ENCODE assay signal across 12 cellular contexts in the genomic region with DNA sequence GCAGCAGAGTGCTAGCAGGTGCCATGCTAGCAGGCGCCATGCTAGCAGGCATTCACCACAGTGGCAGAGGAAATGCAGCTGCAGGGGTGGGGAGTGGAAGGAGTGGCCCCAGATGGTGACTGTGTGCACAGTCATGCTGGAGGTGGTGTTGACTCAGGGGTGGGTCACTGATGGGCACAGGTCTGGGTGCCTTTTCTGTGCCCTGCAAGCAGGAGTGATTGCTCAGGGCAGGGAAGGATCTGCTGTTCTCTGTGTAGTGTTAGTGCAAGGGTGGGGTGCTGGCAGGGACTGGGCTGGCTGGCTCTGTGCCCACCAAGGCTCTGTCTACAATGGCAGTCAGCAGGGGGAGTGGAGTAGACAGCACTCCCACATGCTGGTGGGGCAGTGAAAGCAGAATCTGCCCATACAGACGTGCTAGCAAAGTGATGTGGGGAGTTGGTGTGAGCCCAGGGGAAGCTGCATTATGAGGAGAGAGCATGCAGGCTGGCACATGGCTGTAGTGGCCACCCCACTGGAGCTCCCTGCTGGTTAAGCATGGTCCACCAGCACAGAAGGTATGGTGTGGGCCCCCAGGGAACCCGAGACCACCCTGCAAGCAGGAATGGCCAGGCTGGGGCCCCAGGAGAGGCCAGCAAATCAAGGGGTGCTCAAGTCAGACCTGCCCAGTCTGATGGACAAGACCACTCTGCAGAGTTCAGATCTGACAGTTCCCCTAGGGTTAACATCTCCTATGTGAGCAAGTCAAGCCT. TPM values are rescaled to one million over a fixed set of nuclear protein-coding genes. Genes with fewer than 3 reads are reported as not detected.
DNase-seq lines count a peak whose midpoint lies in the region; ATAC-seq, FAIRE-seq and TF ChIP-seq lines count a peak whose summit lies in the region.
"Had no signal": no experiment of that assay in that cellular context is flagged by ENCODE, and none has a peak within 500 bp of the region (broad histone marks: within the 10 kb centered on the region; RNA-seq: fewer than 3 reads in every experiment).

No MANE protein-coding gene starts in this region.

- H3K36me3 ChIP-seq in BE2C, result no peaks in the 10 kb centered on the region
- H3K36me3 ChIP-seq in heart right ventricle, result peaks cover 0 to 7% (median 0%) of the 10 kb centered on the region in 9 donors
- no peaks in the 10 kb centered on the region for H3K36me3 ChIP-seq in vagina
- H3K36me3 ChIP-seq: cardiac muscle cell had no signal

- intact Hi-C loops in heart right ventricle (cut with DNase I) (loop anchor here in 3 of 10 donors (5.0 to 10.0 kb wide), 4 partner anchors 48 to 300 kb away; no protein-coding TSS in a partner anchor), vagina (cut with DNase I) (no loop called here)

- peak; percentile 97 for FAIRE-seq in H54 (lab: Jason Lieb, UNC)

- DNase-seq in BE2C, result peak; percentile 41
- DNase-seq in H54 (ENCODE audit: insufficient read length, low spot score), result peak; percentile 27
- DNase-seq in RPMI7951 (ENCODE audit: low read depth), result peak; percentile 71
- DNase-seq in heart right ventricle, result peak in 1 of 2 donors; percentile 54
- DNase-seq in vagina (ENCODE audit: extremely low spot score in 2 of 2), result no peak
- no peak for DNase-seq in NCI-H1694 (lab: John Stamatoyannopoulos, UW)
- DNase-seq in NCI-H1694 treated with DMSO at 0.1 percent for 48 hours (lab: John Stamatoyannopoulos, UW), result no peak
- DNase-seq: Caco-2; NK-92 treated with Interleukin-12 subunit alpha and Interleukin-12 subunit beta, amount 100 ng/mL, for 24 hours; T-helper 2 cell had no signal

- H3K27me3 ChIP-seq in BE2C (no peaks in the 10 kb centered on the region), heart right ventricle (no peaks in the 10 kb centered on the region), vagina (no peaks in the 10 kb centered on the region)
- H3K27me3 ChIP-seq: cardiac muscle cell had no signal

- ATAC-seq in heart right ventricle (peak; percentile 38 to 89 (median 72)), HG03135 (IDR thresholded peaks at IDR 0.05; ENCODE audit: unreplicated experiment) (no peak)

- TF ChIP-seq POLR2A in H54 (IDR thresholded peaks at IDR 0.05; ENCODE audit: low read depth, low read length) (no peak), vagina (IDR thresholded peaks at IDR 0.05) (no peak)

- WGBS in heart right ventricle, 2 donors, result 73 to 75% methylated on average over 3 of the region's 3 CpGs

- H3K4me3 ChIP-seq in BE2C (ENCODE audit: low read depth, low read length) (no peak overlapping the region), heart right ventricle (no peak overlapping the region), vagina (no peak overlapping the region)
- H3K4me3 ChIP-seq: cardiac muscle cell had no signal

- TF ChIP-seq CTCF in BE2C (IDR thresholded peaks at IDR 0.05; ENCODE audit: low read depth, low read length), result no peak
- TF ChIP-seq CTCF in heart right ventricle (IDR thresholded peaks at IDR 0.05), result no peak
- TF ChIP-seq CTCF in vagina (IDR thresholded peaks at IDR 0.05), result no peak

- H3K27ac ChIP-seq in heart right ventricle (no peak overlapping the region), vagina (no peak overlapping the region)
- H3K27ac ChIP-seq: cardiac muscle cell had no signal

- H3K4me1 ChIP-seq in BE2C (no peaks in the 10 kb centered on the region; the same call in none of the 2 replicates), heart right ventricle (peaks cover 0 to 15% (median 6%) of the 10 kb centered on the region in 9 donors), vagina (peaks cover 7% of the 10 kb centered on the region)
- H3K4me1 ChIP-seq: Caco-2 had no signal

- H3K9me3 ChIP-seq in BE2C (no peaks in the 10 kb centered on the region), heart right ventricle (peaks cover 0 to 19% (median 9%) of the 10 kb centered on the region in 11 donors), vagina (no peaks in the 10 kb centered on the region)

RNA-seq across cellular contexts. Expression of a gene that starts 11.4 kb away (rescaled TPM):
- polyA plus RNA-seq in BE2C (2012; ENCODE audit: insufficient read depth, insufficient read length, low read depth), result 62.5 TPM
- 17.4 and 19.5 TPM in 2 replicates for total RNA-seq in RPMI7951 (2014; rRNA removed; shearing (Covaris generic))
- total RNA-seq in heart right ventricle (10 to 100 TPM; 24.4 to 38.9 (median 28.9) TPM), vagina (11.8 TPM)
- 10 to 100 TPM in 1 of 2 donors, 1 to 10 TPM in 1; 8.5 to 23.8 TPM for polyA plus RNA-seq in heart right ventricle

RNA-seq across cellular contexts. Expression of a gene that starts 14.5 kb away (rescaled TPM):
- 24.8 TPM for polyA plus RNA-seq in BE2C (2012; ENCODE audit: insufficient read depth, insufficient read length, low read depth)
- total RNA-seq in RPMI7951 (2014; rRNA removed; shearing (Covaris generic)), result 53.4 and 57.9 TPM in 2 replicates
- total RNA-seq in heart right ventricle (100 to 1,000 TPM in 7 of 10 donors, 10 to 100 TPM in 3; 76.6 to 143 (median 114) TPM), vagina (41.0 TPM)
- polyA plus RNA-seq in heart right ventricle, result 10 to 100 TPM; 14.0 to 27.1 TPM

Comparison
In these comparisons a context has a peak if more than half of its experiments do, and no peak if none do; other contexts are left out.
1. DNase-seq: peak in BE2C (single experiment), H54 (single experiment) and RPMI7951 (single experiment); none in vagina (0 of 2), NCI-H1694 (single experiment) and NCI-H1694 treated with DMSO at 0.1 percent for 48 hours (single experiment).